In genomic region chr9:110129460-110129859, GRCh38 we compare ENCODE assay signal across 12 cellular contexts.
DNase-seq lines count a peak whose midpoint lies in the region; ATAC-seq and TF ChIP-seq lines count a peak whose summit lies in the region.
"Had no signal": no experiment of that assay in that cellular context is flagged by ENCODE, and none has a peak within 500 bp of the region (broad histone marks: within the 10 kb centered on the region; RNA-seq: fewer than 3 reads in every experiment).

No MANE protein-coding gene starts in this region.

- 27 to 63% methylated on average over 1 of the region's 1 CpG for WGBS in esophagus squamous epithelium, 2 donors
- WGBS in transverse colon (ENCODE audit: low coverage in 1 of 2), 2 donors, result 42 to 90% methylated on average over 1 of the region's 1 CpG

- ATAC-seq in HG03432 (IDR thresholded peaks at IDR 0.05; ENCODE audit: unreplicated experiment), result peak; percentile 26
- ATAC-seq: stimulated activated naive CD8-positive, alpha-beta T cell treated with anti-CD3 and anti-CD28 coated beads, Interleukin-15, amount 100 ng/mL, for 72 hours had no signal

- peaks cover 18% of the 10 kb centered on the region for H3K36me3 Mint-ChIP-seq in T-helper 2 cell treated with Interferon-gamma antibody and Interleukin-4, amounts not matched to agents 5 μg/mL and 100 μg/mL, for 36 hours (ENCODE audit: low read depth)

- H3K4me3 ChIP-seq in esophagus squamous epithelium (no peak overlapping the region), transverse colon (no peak overlapping the region)

- no peak for DNase-seq in T-helper 2 cell treated with Interferon-gamma antibody and Interleukin-4, amounts not matched to agents 5 μg/mL and 100 μg/mL, for 36 hours (ENCODE audit: low spot score)
- DNase-seq in T-helper 2 cell, result no peak
- no peak for DNase-seq in esophagus squamous epithelium (lab: John Stamatoyannopoulos, UW)
- DNase-seq in transverse colon, result no peak
- no peak for DNase-seq in midbrain (lab: John Stamatoyannopoulos, UW)
- DNase-seq in HuH-7 (ENCODE audit: low spot score), result no peak
- no peak for DNase-seq in NCI-H510A treated with DMSO at 0.1 percent for 48 hours (lab: John Stamatoyannopoulos, UW)
- DNase-seq: NCI-H1436 treated with DMSO at 0.1 percent for 48 hours; stimulated activated naive CD8-positive, alpha-beta T cell treated with anti-CD3 and anti-CD28 coated beads, Interleukin-15, amount 100 ng/mL, for 72 hours had no signal

- H3K27ac ChIP-seq in esophagus squamous epithelium (peak overlapping the region in 3 of 4 donors; percentile 83 to 90 (median 86)), transverse colon (peak overlapping the region; percentile 86 to 90 (median 88))
- H3K27ac ChIP-seq: 22Rv1, VCaP had no signal

- H3K4me1 ChIP-seq in esophagus squamous epithelium (peaks cover 6 to 77% (median 39%) of the 10 kb centered on the region in 3 donors), transverse colon (peaks cover 30 to 79% (median 47%) of the 10 kb centered on the region in 4 donors)

- TF ChIP-seq CTCF in esophagus squamous epithelium (IDR thresholded peaks at IDR 0.05), result no peak
- no peak for TF ChIP-seq CTCF in transverse colon (IDR thresholded peaks at IDR 0.05)

- H3K4me1 Mint-ChIP-seq in T-helper 2 cell treated with Interferon-gamma antibody and Interleukin-4, amounts not matched to agents 5 μg/mL and 100 μg/mL, for 36 hours (ENCODE audit: low read depth), result peaks cover 52% of the 10 kb centered on the region

- TF ChIP-seq EP300 in transverse colon (IDR thresholded peaks at IDR 0.05; ENCODE audit: low read depth), result no peak

- H3K4me3 Mint-ChIP-seq in T-helper 2 cell treated with Interferon-gamma antibody and Interleukin-4, amounts not matched to agents 5 μg/mL and 100 μg/mL, for 36 hours, result no peak overlapping the region
- H3K4me3 Mint-ChIP-seq: stimulated activated naive CD8-positive, alpha-beta T cell treated with anti-CD3 and anti-CD28 coated beads, Interleukin-15, amount 100 ng/mL, for 72 hours had no signal

- no peaks in the 10 kb centered on the region for H3K27me3 Mint-ChIP-seq in T-helper 2 cell treated with Interferon-gamma antibody and Interleukin-4, amounts not matched to agents 5 μg/mL and 100 μg/mL, for 36 hours (ENCODE audit: low read depth)

- no peaks in the 10 kb centered on the region for H3K9me3 Mint-ChIP-seq in T-helper 2 cell treated with Interferon-gamma antibody and Interleukin-4, amounts not matched to agents 5 μg/mL and 100 μg/mL, for 36 hours
- H3K9me3 Mint-ChIP-seq: stimulated activated naive CD8-positive, alpha-beta T cell treated with anti-CD3 and anti-CD28 coated beads, Interleukin-15, amount 100 ng/mL, for 72 hours had no signal

- intact Hi-C loops in esophagus squamous epithelium (cut with DNase I), result no loop called here
- intact Hi-C loops in transverse colon (cut with DNase I; ENCODE audit: low total_unique reads), result no loop called here

- H3K36me3 ChIP-seq in esophagus squamous epithelium (no peaks in the 10 kb centered on the region), transverse colon (no peaks in the 10 kb centered on the region)

- TF ChIP-seq POLR2A in esophagus squamous epithelium (IDR thresholded peaks at IDR 0.05) (no peak), transverse colon (IDR thresholded peaks at IDR 0.05) (no peak)

- peak overlapping the region; percentile 26 for H3K27ac Mint-ChIP-seq in T-helper 2 cell treated with Interferon-gamma antibody and Interleukin-4, amounts not matched to agents 5 μg/mL and 100 μg/mL, for 36 hours
- H3K27ac Mint-ChIP-seq: stimulated activated naive CD8-positive, alpha-beta T cell treated with anti-CD3 and anti-CD28 coated beads, Interleukin-15, amount 100 ng/mL, for 72 hours had no signal

- in situ Hi-C loops in transverse colon (cut with MboI; ENCODE audit: low pct_ligation_motif_present in 1 of 4, low pct_unique_long_range_greater_than_20kb in 1 of 4, low sequenced_read_pairs in 3 of 4), result no loop called here

- H3K9me3 ChIP-seq in esophagus squamous epithelium (no peaks in the 10 kb centered on the region), transverse colon (no peaks in the 10 kb centered on the region)

- H3K27me3 ChIP-seq in esophagus squamous epithelium (no peaks in the 10 kb centered on the region), transverse colon (no peaks in the 10 kb centered on the region)
